In the genomic region with DNA sequence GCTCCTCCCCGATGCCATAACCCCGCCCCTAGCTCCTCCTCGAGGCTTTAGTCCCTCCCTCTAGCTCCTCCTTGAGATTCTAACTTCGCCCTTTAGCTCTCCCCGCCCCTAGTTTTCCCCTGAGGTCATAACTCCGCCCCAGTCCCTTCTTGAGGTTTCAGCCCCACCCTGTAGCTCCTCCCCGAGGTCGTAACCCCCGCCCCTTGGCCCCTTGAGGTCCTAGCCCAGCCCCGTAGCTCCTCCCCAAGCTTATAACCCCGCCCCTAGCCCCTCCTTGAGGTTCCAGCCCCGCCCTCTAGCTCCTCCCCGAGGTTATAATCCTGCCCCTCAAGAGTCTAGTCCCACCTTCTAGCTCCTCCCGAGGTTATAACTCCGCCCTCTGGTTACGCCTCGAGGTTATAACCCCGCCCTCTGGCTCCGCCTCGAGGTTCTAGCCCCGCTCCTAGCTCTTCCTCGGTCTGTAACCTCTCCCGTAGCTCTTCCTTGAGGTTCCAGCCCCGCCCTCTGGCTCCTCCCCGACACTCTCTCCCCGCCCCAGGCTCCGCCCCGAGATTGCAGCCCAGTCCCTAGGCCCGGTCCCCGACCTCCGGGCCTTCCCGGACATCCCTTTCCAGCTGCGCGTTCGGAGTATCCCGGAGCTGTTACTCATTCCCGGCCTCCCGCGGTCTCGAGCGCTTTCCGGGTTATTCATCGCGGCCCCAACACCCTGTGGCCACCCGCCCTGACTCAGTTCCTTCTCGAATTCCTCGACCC, we compare ENCODE assay signal across 8 cellular contexts. TPM values are rescaled to one million over a fixed set of nuclear protein-coding genes. Genes with fewer than 3 reads are reported as not detected.
DNase-seq lines count a peak whose midpoint lies in the region; ATAC-seq and TF ChIP-seq lines count a peak whose summit lies in the region.

No MANE protein-coding gene starts in this region.

- H3K27me3 ChIP-seq in rectal smooth muscle tissue (ENCODE audit: control insufficient read depth, insufficient read depth, low read length) (no peaks in the 10 kb centered on the region), aorta (ENCODE audit: control insufficient read depth in 1 of 2, insufficient read depth in 2 of 2, low read length in 1 of 2) (no peaks in the 10 kb centered on the region)

- peak; percentile 84 for ATAC-seq in HG02870 (IDR thresholded peaks at IDR 0.05; ENCODE audit: unreplicated experiment)
- peak; percentile 96 for ATAC-seq in aorta (ENCODE audit: low FRiP score)

- WGBS in aorta, 2 donors, result 0 to 1% methylated on average over 47 of the region's 47 CpGs

- H3K4me1 ChIP-seq in rectal smooth muscle tissue (ENCODE audit: control insufficient read depth, insufficient read depth, low read length) (no peaks in the 10 kb centered on the region), aorta (ENCODE audit: control insufficient read depth in 1 of 2, insufficient read depth in 2 of 2, low read length in 2 of 2) (peaks cover 0 to 1% of the 10 kb centered on the region in 2 donors)

- H3K9ac ChIP-seq in rectal smooth muscle tissue (ENCODE audit: low read length), result peak overlapping the region; percentile 25

- in situ Hi-C loops in GM13977 (cut with MboI; ENCODE audit: low pct_unique_long_range_greater_than_20kb, low sequenced_read_pairs, unreplicated experiment) (no loop called here), astrocyte of the cerebellum (cut with HindIII; ENCODE audit: low sequenced_read_pairs) (loop anchor here (5.0 to 10.0 kb wide), 2 partner anchors 56 to 74 kb away; no protein-coding TSS in a partner anchor)

- TF ChIP-seq CTCF in GM13977 (IDR thresholded peaks at IDR 0.05; ENCODE audit: extremely low read depth, insufficient read depth, missing control alignments), result no peak
- no peak for TF ChIP-seq CTCF in astrocyte of the cerebellum (IDR thresholded peaks at IDR 0.05; ENCODE audit: low read depth, low read length, missing control alignments)

- intact Hi-C loops in aorta (cut with DNase I), result loop anchor here (1.0 to 10.0 kb wide), 3 partner anchors 86 to 136 kb away; a partner anchor contains a TSS

- H3K9me3 ChIP-seq in aorta (ENCODE audit: control insufficient read depth, low read length), result no peaks in the 10 kb centered on the region

- H3K36me3 ChIP-seq in rectal smooth muscle tissue (ENCODE audit: control insufficient read depth, insufficient read depth, low read length) (peaks cover 5% of the 10 kb centered on the region), aorta (ENCODE audit: control insufficient read depth in 1 of 2, insufficient read depth in 2 of 2, low read length in 1 of 2) (peaks cover 0 to 1% of the 10 kb centered on the region in 2 donors)

- H3K27ac ChIP-seq in rectal smooth muscle tissue (ENCODE audit: low read depth, low read length) (peak overlapping the region; percentile 77), aorta (ENCODE audit: low read depth in 1 of 2, low read length in 2 of 2) (peak overlapping the region in 1 of 2 donors; percentile 60)

- DNase-seq in GM13977 (ENCODE audit: low spot score), result peak; percentile 97
- peak; percentile 100 for DNase-seq in NCI-H146 (lab: John Stamatoyannopoulos, UW)
- DNase-seq in T-helper 9 cell, result peak; percentile 99
- peak; percentile 99 for DNase-seq in astrocyte of the cerebellum (ENCODE audit: low read depth)
- DNase-seq in hepatic stellate cell (ENCODE audit: low spot score), result peak; percentile 97
- DNase-seq in aorta, result peak; percentile 99 to 100

- H3K4me3 ChIP-seq in astrocyte of the cerebellum (ENCODE audit: low read depth, low read length) (peak overlapping the region; percentile 80), rectal smooth muscle tissue (ENCODE audit: low read length) (peak overlapping the region; percentile 69), aorta (ENCODE audit: low read length in 2 of 2) (peak overlapping the region; percentile 11 to 81)

RNA-seq across cellular contexts. Expression of a gene that starts 1.4 kb away (rescaled TPM):
- total RNA-seq in aorta, result 10 to 100 TPM; 41.0 to 51.0 TPM
- 10 to 100 TPM; 20.5 to 22.3 TPM for polyA plus RNA-seq in aorta

RNA-seq across cellular contexts. Expression of a gene that starts 28.9 kb away (rescaled TPM):
- total RNA-seq in aorta, result 1 to 10 TPM; 2.9 to 6.5 TPM
- 1 to 10 TPM; 3.1 to 8.1 TPM for polyA plus RNA-seq in aorta

RNA-seq across cellular contexts. Expression of a gene that starts 47.3 kb away (rescaled TPM):
- not detected for total RNA-seq in aorta
- polyA plus RNA-seq in aorta, result not detected

RNA-seq across cellular contexts. Expression of a gene that starts 49.2 kb away (rescaled TPM):
- 10 to 100 TPM; 26.2 to 34.6 TPM for total RNA-seq in aorta
- 10 to 100 TPM; 37.1 to 54.2 TPM for polyA plus RNA-seq in aorta

RNA-seq across cellular contexts. Expression of a gene that starts 56.7 kb away (rescaled TPM):
- under 1 TPM; 0.51 to 0.52 TPM for total RNA-seq in aorta
- under 1 TPM in 1 of 2 donors, not detected in 1; 0.69 TPM for polyA plus RNA-seq in aorta
